1 cellular context compared by ENCODE assay signal in the genomic region with DNA sequence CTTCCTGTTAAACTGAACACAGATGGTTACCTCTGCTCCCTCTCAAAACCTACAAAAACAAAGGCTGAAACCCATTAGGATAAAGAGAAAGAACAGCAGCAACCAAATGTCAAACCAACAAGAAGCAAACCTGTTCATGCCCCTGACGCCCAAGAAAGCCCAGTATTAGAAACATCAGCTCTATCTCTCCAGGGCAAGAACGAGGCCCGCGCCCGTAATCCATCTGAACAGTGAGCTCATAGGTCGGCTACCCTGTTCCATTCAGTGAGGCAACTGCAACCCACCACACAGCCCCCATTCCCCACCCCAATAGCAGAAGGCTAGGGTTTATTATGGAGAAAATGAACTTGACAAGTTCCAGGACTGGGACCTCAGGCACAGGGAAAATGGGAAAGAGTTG.
TF ChIP-seq lines count a peak whose summit lies in the region.

No MANE protein-coding gene starts in this region.

TF ChIP-seq in HepG2, 621 proteins besides CTCF, POLR2A, EP300 and RAD21:
- no peak for TF ChIP-seq FOSL2 (CRISPR knock-in tag; IDR thresholded peaks at IDR 0.05)
- no peak for TF ChIP-seq ZNF879 (CRISPR knock-in tag; IDR thresholded peaks at IDR 0.05)
- no peak for TF ChIP-seq MIXL1 (CRISPR knock-in tag; IDR thresholded peaks at IDR 0.05)
- TF ChIP-seq, protein P1, sequence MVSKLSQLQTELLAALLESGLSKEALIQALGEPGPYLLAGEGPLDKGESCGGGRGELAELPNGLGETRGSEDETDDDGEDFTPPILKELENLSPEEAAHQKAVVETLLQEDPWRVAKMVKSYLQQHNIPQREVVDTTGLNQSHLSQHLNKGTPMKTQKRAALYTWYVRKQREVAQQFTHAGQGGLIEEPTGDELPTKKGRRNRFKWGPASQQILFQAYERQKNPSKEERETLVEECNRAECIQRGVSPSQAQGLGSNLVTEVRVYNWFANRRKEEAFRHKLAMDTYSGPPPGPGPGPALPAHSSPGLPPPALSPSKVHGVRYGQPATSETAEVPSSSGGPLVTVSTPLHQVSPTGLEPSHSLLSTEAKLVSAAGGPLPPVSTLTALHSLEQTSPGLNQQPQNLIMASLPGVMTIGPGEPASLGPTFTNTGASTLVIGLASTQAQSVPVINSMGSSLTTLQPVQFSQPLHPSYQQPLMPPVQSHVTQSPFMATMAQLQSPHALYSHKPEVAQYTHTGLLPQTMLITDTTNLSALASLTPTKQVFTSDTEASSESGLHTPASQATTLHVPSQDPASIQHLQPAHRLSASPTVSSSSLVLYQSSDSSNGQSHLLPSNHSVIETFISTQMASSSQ (IDR thresholded peaks at IDR 0.05; ENCODE audit: low read depth): no peak
- TF ChIP-seq, protein P1 (CRISPR knock-in tag; IDR thresholded peaks at IDR 0.05; ENCODE audit: borderline replicate concordance): no peak
- TF ChIP-seq, protein P2, sequence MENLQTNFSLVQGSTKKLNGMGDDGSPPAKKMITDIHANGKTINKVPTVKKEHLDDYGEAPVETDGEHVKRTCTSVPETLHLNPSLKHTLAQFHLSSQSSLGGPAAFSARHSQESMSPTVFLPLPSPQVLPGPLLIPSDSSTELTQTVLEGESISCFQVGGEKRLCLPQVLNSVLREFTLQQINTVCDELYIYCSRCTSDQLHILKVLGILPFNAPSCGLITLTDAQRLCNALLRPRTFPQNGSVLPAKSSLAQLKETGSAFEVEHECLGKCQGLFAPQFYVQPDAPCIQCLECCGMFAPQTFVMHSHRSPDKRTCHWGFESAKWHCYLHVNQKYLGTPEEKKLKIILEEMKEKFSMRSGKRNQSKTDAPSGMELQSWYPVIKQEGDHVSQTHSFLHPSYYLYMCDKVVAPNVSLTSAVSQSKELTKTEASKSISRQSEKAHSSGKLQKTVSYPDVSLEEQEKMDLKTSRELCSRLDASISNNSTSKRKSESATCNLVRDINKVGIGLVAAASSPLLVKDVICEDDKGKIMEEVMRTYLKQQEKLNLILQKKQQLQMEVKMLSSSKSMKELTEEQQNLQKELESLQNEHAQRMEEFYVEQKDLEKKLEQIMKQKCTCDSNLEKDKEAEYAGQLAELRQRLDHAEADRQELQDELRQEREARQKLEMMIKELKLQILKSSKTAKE (CRISPR knock-in tag; IDR thresholded peaks at IDR 0.05; ENCODE audit: borderline replicate concordance): no peak
- no peak for TF ChIP-seq ZBTB38 (CRISPR knock-in tag; IDR thresholded peaks at IDR 0.05)
- no peak for TF ChIP-seq HOXA9 (CRISPR knock-in tag; IDR thresholded peaks at IDR 0.05; ENCODE audit: borderline replicate concordance)
- TF ChIP-seq ZFP41 (CRISPR knock-in tag; IDR thresholded peaks at IDR 0.05; ENCODE audit: borderline replicate concordance): no peak
- TF ChIP-seq TCF12 (IDR thresholded peaks at IDR 0.05): no peak
- no peak for TF ChIP-seq TCF12 (CRISPR knock-in tag; IDR thresholded peaks at IDR 0.05)
- no peak for TF ChIP-seq ETV5 (CRISPR knock-in tag; IDR thresholded peaks at IDR 0.05; ENCODE audit: borderline replicate concordance)
- no peak for TF ChIP-seq GLI4 (CRISPR knock-in tag; IDR thresholded peaks at IDR 0.05; ENCODE audit: borderline replicate concordance)
- TF ChIP-seq, protein P3, sequence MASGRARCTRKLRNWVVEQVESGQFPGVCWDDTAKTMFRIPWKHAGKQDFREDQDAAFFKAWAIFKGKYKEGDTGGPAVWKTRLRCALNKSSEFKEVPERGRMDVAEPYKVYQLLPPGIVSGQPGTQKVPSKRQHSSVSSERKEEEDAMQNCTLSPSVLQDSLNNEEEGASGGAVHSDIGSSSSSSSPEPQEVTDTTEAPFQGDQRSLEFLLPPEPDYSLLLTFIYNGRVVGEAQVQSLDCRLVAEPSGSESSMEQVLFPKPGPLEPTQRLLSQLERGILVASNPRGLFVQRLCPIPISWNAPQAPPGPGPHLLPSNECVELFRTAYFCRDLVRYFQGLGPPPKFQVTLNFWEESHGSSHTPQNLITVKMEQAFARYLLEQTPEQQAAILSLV (CRISPR knock-in tag; IDR thresholded peaks at IDR 0.05; ENCODE audit: borderline replicate concordance): no peak
- TF ChIP-seq ZNF619 (CRISPR knock-in tag; IDR thresholded peaks at IDR 0.05): no peak
- TF ChIP-seq RELA (CRISPR knock-in tag; IDR thresholded peaks at IDR 0.05): no peak
- TF ChIP-seq, protein P4, sequence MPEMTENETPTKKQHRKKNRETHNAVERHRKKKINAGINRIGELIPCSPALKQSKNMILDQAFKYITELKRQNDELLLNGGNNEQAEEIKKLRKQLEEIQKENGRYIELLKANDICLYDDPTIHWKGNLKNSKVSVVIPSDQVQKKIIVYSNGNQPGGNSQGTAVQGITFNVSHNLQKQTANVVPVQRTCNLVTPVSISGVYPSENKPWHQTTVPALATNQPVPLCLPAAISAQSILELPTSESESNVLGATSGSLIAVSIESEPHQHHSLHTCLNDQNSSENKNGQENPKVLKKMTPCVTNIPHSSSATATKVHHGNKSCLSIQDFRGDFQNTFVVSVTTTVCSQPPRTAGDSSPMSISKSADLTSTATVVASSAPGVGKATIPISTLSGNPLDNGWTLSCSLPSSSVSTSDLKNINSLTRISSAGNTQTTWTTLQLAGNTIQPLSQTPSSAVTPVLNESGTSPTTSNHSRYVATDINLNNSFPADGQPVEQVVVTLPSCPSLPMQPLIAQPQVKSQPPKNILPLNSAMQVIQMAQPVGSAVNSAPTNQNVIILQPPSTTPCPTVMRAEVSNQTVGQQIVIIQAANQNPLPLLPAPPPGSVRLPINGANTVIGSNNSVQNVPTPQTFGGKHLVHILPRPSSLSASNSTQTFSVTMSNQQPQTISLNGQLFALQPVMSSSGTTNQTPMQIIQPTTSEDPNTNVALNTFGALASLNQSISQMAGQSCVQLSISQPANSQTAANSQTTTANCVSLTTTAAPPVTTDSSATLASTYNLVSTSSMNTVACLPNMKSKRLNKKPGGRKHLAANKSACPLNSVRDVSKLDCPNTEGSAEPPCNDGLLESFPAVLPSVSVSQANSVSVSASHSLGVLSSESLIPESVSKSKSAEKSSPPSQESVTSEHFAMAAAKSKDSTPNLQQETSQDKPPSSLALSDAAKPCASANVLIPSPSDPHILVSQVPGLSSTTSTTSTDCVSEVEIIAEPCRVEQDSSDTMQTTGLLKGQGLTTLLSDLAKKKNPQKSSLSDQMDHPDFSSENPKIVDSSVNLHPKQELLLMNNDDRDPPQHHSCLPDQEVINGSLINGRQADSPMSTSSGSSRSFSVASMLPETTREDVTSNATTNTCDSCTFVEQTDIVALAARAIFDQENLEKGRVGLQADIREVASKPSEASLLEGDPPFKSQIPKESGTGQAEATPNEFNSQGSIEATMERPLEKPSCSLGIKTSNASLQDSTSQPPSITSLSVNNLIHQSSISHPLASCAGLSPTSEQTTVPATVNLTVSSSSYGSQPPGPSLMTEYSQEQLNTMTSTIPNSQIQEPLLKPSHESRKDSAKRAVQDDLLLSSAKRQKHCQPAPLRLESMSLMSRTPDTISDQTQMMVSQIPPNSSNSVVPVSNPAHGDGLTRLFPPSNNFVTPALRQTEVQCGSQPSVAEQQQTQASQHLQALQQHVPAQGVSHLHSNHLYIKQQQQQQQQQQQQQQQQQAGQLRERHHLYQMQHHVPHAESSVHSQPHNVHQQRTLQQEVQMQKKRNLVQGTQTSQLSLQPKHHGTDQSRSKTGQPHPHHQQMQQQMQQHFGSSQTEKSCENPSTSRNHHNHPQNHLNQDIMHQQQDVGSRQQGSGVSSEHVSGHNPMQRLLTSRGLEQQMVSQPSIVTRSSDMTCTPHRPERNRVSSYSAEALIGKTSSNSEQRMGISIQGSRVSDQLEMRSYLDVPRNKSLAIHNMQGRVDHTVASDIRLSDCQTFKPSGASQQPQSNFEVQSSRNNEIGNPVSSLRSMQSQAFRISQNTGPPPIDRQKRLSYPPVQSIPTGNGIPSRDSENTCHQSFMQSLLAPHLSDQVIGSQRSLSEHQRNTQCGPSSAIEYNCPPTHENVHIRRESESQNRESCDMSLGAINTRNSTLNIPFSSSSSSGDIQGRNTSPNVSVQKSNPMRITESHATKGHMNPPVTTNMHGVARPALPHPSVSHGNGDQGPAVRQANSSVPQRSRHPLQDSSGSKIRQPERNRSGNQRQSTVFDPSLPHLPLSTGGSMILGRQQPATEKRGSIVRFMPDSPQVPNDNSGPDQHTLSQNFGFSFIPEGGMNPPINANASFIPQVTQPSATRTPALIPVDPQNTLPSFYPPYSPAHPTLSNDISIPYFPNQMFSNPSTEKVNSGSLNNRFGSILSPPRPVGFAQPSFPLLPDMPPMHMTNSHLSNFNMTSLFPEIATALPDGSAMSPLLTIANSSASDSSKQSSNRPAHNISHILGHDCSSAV (CRISPR knock-in tag; IDR thresholded peaks at IDR 0.05; ENCODE audit: borderline replicate concordance): no peak
- no peak for TF ChIP-seq NFRKB (IDR thresholded peaks at IDR 0.05)
